Comparison of ENCODE assay signal across 9 cellular contexts in genomic region chr11:84398017-84398626, GRCh38.
DNase-seq lines count a peak whose midpoint lies in the region; ATAC-seq, FAIRE-seq and TF ChIP-seq lines count a peak whose summit lies in the region.
"Had no signal": no experiment of that assay in that cellular context is flagged by ENCODE, and none has a peak within 500 bp of the region (broad histone marks: within the 10 kb centered on the region; RNA-seq: fewer than 3 reads in every experiment).

No MANE protein-coding gene starts in this region.

- no peak for FAIRE-seq in small intestine (lab: Jason Lieb, UNC)

- H3K36me3 ChIP-seq in lower lobe of right lung, result no peaks in the 10 kb centered on the region
- H3K36me3 ChIP-seq in small intestine (ENCODE audit: control insufficient read depth in 2 of 2, insufficient read depth in 2 of 2, low read length in 2 of 2), result no peaks in the 10 kb centered on the region

- H3K27me3 ChIP-seq in lower lobe of right lung (ENCODE audit: low read depth), result no peaks in the 10 kb centered on the region
- no peaks in the 10 kb centered on the region for H3K27me3 ChIP-seq in small intestine (ENCODE audit: control insufficient read depth in 2 of 2, insufficient read depth in 2 of 2, low read length in 2 of 2)

- intact Hi-C loops in lower lobe of right lung (cut with DNase I), result no loop called here

- peak; percentile 71 for TF ChIP-seq CTCF in LNCAP (IDR thresholded peaks at IDR 0.05)
- TF ChIP-seq CTCF in lower lobe of right lung (IDR thresholded peaks at IDR 0.05), result peak; percentile 8

- peak; percentile 92 for DNase-seq in DMS53 treated with DMSO at 0.1 percent for 48 hours (lab: John Stamatoyannopoulos, UW; ENCODE audit: unreplicated experiment)
- peak; percentile 18 for DNase-seq in SW480 (ENCODE audit: low spot score)
- no peak for DNase-seq in lower lobe of right lung
- no peak for DNase-seq in T-helper 1 cell
- no peak for DNase-seq in small intestine
- DNase-seq: activated naive CD8-positive, alpha-beta T cell treated with anti-CD3 and anti-CD28 coated beads, Interleukin-2, amount 10 ng/mL, durations not matched to agents 7 days and 5 days had no signal

- H3K9me3 ChIP-seq in lower lobe of right lung, result no peaks in the 10 kb centered on the region
- no peaks in the 10 kb centered on the region for H3K9me3 ChIP-seq in small intestine (ENCODE audit: control insufficient read depth, low read depth)

- H3K4me3 ChIP-seq in lower lobe of right lung (no peak overlapping the region), small intestine (ENCODE audit: low read depth in 1 of 2, low read length in 2 of 2) (no peak overlapping the region)

- no peaks in the 10 kb centered on the region for H3K4me1 ChIP-seq in lower lobe of right lung
- no peaks in the 10 kb centered on the region for H3K4me1 ChIP-seq in small intestine (ENCODE audit: control insufficient read depth in 2 of 2, insufficient read depth in 1 of 2, low read depth in 1 of 2, low read length in 1 of 2)

- no peak for ATAC-seq in lower lobe of right lung
- no peak for ATAC-seq in HG03354 (IDR thresholded peaks at IDR 0.05; ENCODE audit: poor library complexity, severe bottlenecking, unreplicated experiment)
- no peak for ATAC-seq in HG02870 (IDR thresholded peaks at IDR 0.05; ENCODE audit: unreplicated experiment)

- 61 to 76% (median 75%) methylated on average over 3 of the region's 3 CpGs for WGBS in small intestine, 3 donors

- no peak overlapping the region for H3K27ac ChIP-seq in lower lobe of right lung
- no peak overlapping the region for H3K27ac ChIP-seq in small intestine (ENCODE audit: low read depth in 1 of 2, low read length in 1 of 2)

Comparison
In these comparisons a context has a peak if more than half of its experiments do, and no peak if none do; other contexts are left out.
1. DNase-seq: peak in DMS53 treated with DMSO at 0.1 percent for 48 hours (single experiment) and SW480 (single experiment); none in lower lobe of right lung (single experiment), T-helper 1 cell (0 of 5) and small intestine (single experiment).